Comparison of ENCODE assay signal across 8 cellular contexts in the genomic region with DNA sequence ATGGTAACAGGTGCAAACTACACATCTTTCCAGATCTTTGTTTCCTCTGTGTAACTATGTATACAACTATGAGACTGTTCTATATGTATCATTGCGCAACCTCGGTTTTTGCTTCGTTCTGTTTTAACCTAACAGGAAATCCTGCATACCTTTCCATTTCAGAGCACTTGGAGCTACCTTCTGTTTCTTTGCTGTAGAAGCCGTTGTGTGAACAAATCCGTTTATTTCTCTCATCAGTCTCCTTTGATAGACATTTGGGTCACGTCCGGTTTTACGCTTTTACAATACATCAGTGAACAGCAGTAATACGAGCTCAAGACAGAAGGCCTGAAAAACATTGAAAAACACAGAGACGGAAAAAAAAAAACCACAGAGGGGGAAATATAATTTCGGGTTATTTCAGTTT. TPM values are rescaled to one million over a fixed set of nuclear protein-coding genes. Genes with fewer than 3 reads are reported as not detected.
DNase-seq lines count a peak whose midpoint lies in the region; ATAC-seq, FAIRE-seq and TF ChIP-seq lines count a peak whose summit lies in the region.

No MANE protein-coding gene starts in this region.

- FAIRE-seq in bronchial epithelial cell (lab: Jason Lieb, UNC) (no peak), urothelium cell line (lab: Jason Lieb, UNC) (no peak)

- peaks cover 56% of the 10 kb centered on the region for H3K4me1 ChIP-seq in mucosa of descending colon (ENCODE audit: low read depth)

- H3K4me3 ChIP-seq in bronchial epithelial cell (ENCODE audit: low read depth, low read length) (peak overlapping the region; percentile 48), mucosa of descending colon (peak overlapping the region; percentile 46)

- no peaks in the 10 kb centered on the region for H3K36me3 ChIP-seq in bronchial epithelial cell (ENCODE audit: control insufficient read depth, insufficient read depth, low read length)
- peaks cover 3% of the 10 kb centered on the region for H3K36me3 ChIP-seq in mucosa of descending colon (ENCODE audit: low read depth)

- TF ChIP-seq CTCF in bronchial epithelial cell (IDR thresholded peaks at IDR 0.05; ENCODE audit: insufficient read depth, low read length, severe bottlenecking) (no peak), mucosa of descending colon (IDR thresholded peaks at IDR 0.05) (no peak)

- H3K9me3 ChIP-seq in mucosa of descending colon = peaks cover 2% of the 10 kb centered on the region

- ATAC-seq in mucosa of descending colon (peak; percentile 37), GM18520 (IDR thresholded peaks at IDR 0.05; ENCODE audit: unreplicated experiment) (no peak)

- peak; percentile 41 for DNase-seq in activated gamma-delta T cell treated with Interleukin-2 at 50 U/mL for 16 hours
- no peak for DNase-seq in activated gamma-delta T cell (lab: John Stamatoyannopoulos, UW)
- peak; percentile 2 for DNase-seq in NCI-H748 treated with DMSO at 0.1 percent for 48 hours (lab: John Stamatoyannopoulos, UW)
- DNase-seq in bronchial epithelial cell (ENCODE audit: low read depth) = peak; percentile 93
- peak in 1 of 3 donors; percentile 66 for DNase-seq in mucosa of descending colon
- no peak for DNase-seq in HK-2 (ENCODE audit: unreplicated experiment)
- no peak for DNase-seq in urothelium cell line (ENCODE audit: low spot score)

- intact Hi-C loops in mucosa of descending colon (cut with DNase I, micrococcal nuclease) = no loop called here

- H3K27me3 ChIP-seq in bronchial epithelial cell (ENCODE audit: control insufficient read depth, insufficient read depth, low read length) = no peaks in the 10 kb centered on the region

RNA-seq across cellular contexts. Expression of a gene that starts 10.5 kb away (rescaled TPM):
- 286 and 496 TPM in 2 replicates for total RNA-seq in bronchial epithelial cell
- 100 to 1,000 TPM; 130 to 266 (median 235) TPM for total RNA-seq in mucosa of descending colon

RNA-seq across cellular contexts. Expression of a gene that starts 12.9 kb away (rescaled TPM):
- total RNA-seq in bronchial epithelial cell (24.2 and 36.4 TPM in 2 replicates), mucosa of descending colon (10 to 100 TPM; 20.4 to 32.3 (median 27.6) TPM)

RNA-seq across cellular contexts. Expression of a gene that starts 13.6 kb away (rescaled TPM):
- total RNA-seq in bronchial epithelial cell = 44.2 and 51.7 TPM in 2 replicates
- 10 to 100 TPM; 41.6 to 76.7 (median 56.7) TPM for total RNA-seq in mucosa of descending colon

Comparison
In these comparisons a context has a peak if more than half of its experiments do, and no peak if none do; other contexts are left out.
1. DNase-seq: peak in activated gamma-delta T cell treated with Interleukin-2 at 50 U/mL for 16 hours (single experiment), NCI-H748 treated with DMSO at 0.1 percent for 48 hours (single experiment) and bronchial epithelial cell (single experiment); none in activated gamma-delta T cell (single experiment), HK-2 (single experiment) and urothelium cell line (single experiment).